Comparison of ENCODE assay signal across 28 cellular contexts in the genomic region with DNA sequence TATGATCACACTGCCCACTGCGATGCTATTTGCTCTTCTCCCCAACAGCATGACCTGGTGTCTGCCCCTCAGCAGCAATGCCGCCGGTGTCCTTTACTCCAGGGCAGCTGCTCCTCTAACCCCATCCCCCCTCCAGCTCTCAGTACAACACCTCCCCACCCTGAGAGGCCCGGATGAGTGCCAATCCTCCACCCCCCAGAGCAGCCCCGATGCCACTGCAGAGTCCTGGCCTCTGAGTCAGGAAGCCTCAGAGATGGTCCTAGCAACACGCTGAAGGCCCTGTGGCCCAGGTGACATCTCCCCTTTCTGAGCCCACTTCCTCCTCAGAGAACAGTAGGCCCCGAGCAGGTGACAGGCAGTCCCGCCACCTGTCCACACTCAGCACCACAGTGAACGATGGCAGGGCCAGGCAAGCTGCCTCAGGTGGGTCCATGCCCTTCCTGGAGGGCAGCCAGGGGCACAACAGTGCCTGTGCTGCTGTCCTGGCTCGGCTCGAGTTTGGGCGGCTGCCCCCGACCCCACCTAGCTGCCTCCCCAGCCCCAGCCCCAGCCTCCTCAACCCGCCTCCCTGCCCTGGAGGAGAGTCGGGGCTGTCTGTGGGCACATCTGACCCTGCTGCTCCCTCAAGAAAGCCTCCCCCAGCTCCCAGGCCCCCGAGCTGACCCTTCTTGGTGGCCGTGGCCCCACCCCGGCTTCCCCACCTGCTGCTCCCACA. TPM values are rescaled to one million over a fixed set of nuclear protein-coding genes. Genes with fewer than 3 reads are reported as not detected.
A peak's percentile ranks its signal among the peaks of the same experiment; 100 is the strongest.
DNase-seq lines count a peak whose midpoint lies in the region; ATAC-seq, FAIRE-seq and TF ChIP-seq lines count a peak whose summit lies in the region.
"Had no signal": no experiment of that assay in that cellular context is flagged by ENCODE, and none has a peak within 500 bp of the region (broad histone marks: within the 10 kb centered on the region; RNA-seq: fewer than 3 reads in every experiment).

No MANE protein-coding gene starts in this region.

- no peaks in the 10 kb centered on the region for H3K36me3 ChIP-seq in kidney (ENCODE audit: control insufficient read depth in 1 of 2, insufficient read depth in 2 of 2, low read length in 2 of 2)

- intact Hi-C loops in kidney (cut with DNase I): no loop called here

- ATAC-seq in T-cell (replicated peaks in 1 of 4): no peak
- ATAC-seq: activated CD8-positive, alpha-beta T cell treated with anti-CD3 and anti-CD28 coated beads, Interleukin-2, amount 10 ng/mL, durations not matched to agents 7 days and 5 days had no signal

- no peak for FAIRE-seq in kidney (lab: Jason Lieb, UNC)
- FAIRE-seq: bronchial epithelial cell, G401.6 had no signal

- CTCF ChIA-PET in RWPE1 (lab: Yijun Ruan, JAX): interaction anchor here (0.8 kb wide), 1 partner anchor 33 kb away, joined by 3 read pairs; no protein-coding TSS in a partner anchor
- CTCF ChIA-PET in T-cell (lab: Charles Lee): no interaction called here

- no peaks in the 10 kb centered on the region for H3K9me3 ChIP-seq in kidney (ENCODE audit: control insufficient read depth in 1 of 2, low read length in 2 of 2)
- H3K9me3 ChIP-seq: Peyer's patch, stomach had no signal

- no peak overlapping the region for H3K4me3 ChIP-seq in kidney (ENCODE audit: low read length in 2 of 2)
- H3K4me3 ChIP-seq: BLaER1 treated with 17β-estradiol and CSF1 and Interleukin-3, amounts not matched to agents 10 nM and 100 nM; MG63; Peyer's patch; spleen; stomach; tibial nerve had no signal

- H3K36me3 Mint-ChIP-seq in T-cell: peaks cover 6% of the 10 kb centered on the region

- no peak overlapping the region for H3K4me3 Mint-ChIP-seq in T-cell
- H3K4me3 Mint-ChIP-seq: activated CD8-positive, alpha-beta T cell treated with anti-CD3 and anti-CD28 coated beads, Interleukin-2, amount 10 ng/mL, durations not matched to agents 7 days and 5 days had no signal

- H3K9me3 Mint-ChIP-seq in T-cell: peaks cover 4 to 5% (median 5%) of the 10 kb centered on the region in 3 donors

- no peaks in the 10 kb centered on the region for H3K27me3 Mint-ChIP-seq in T-cell

- peak; percentile 59 for DNase-seq in NK-92 treated with Interleukin-12 subunit alpha and Interleukin-12 subunit beta, amount 100 ng/mL, for 24 hours (lab: John Stamatoyannopoulos, UW)
- DNase-seq in NK-92 (lab: John Stamatoyannopoulos, UW; ENCODE audit: unreplicated experiment): no peak
- no peak for DNase-seq in RWPE1 (ENCODE audit: low spot score)
- DNase-seq in kidney: peak; percentile 77
- DNase-seq in NCI-H1694 (lab: John Stamatoyannopoulos, UW): no peak
- DNase-seq in T-cell: no peak
- DNase-seq in UCSD-AML1 (lab: John Stamatoyannopoulos, UW; ENCODE audit: unreplicated experiment): no peak
- no peak for DNase-seq in OCI-M1 (lab: John Stamatoyannopoulos, UW)
- DNase-seq: activated CD4-positive, CD25-positive, alpha-beta regulatory T cell treated with anti-CD3 and anti-CD28 coated beads, Interleukin-2, amount 50 U/mL, for 72 hours; activated CD8-positive, alpha-beta T cell treated with anti-CD3 and anti-CD28 coated beads, Interleukin-2, amount 10 ng/mL, durations not matched to agents 7 days and 5 days; activated gamma-delta T cell treated with Interleukin-2 at 50 U/mL for 16 hours; cortex of kidney; kidney glomerular epithelial cell; mammary epithelial cell; MG63; NCI-H1436 treated with DMSO at 0.1 percent for 48 hours; NCI-H2171 treated with DMSO at 0.1 percent for 48 hours; NCI-H82; nucleus accumbens; Peyer's patch; spleen; stimulated activated CD4-positive, alpha-beta T cell treated with anti-CD3 and anti-CD28 coated beads, Interleukin-4, amount 100 ng/mL, for 24 hours; stomach had no signal

- H3K9ac ChIP-seq in kidney (ENCODE audit: low read length in 2 of 2): no peak overlapping the region

- H3K27ac Mint-ChIP-seq in T-cell: no peak overlapping the region
- H3K27ac Mint-ChIP-seq: activated CD8-positive, alpha-beta T cell treated with anti-CD3 and anti-CD28 coated beads, Interleukin-2, amount 10 ng/mL, durations not matched to agents 7 days and 5 days had no signal

- peaks cover 4 to 6% of the 10 kb centered on the region in 2 donors for H3K4me1 ChIP-seq in kidney (ENCODE audit: control insufficient read depth in 1 of 2, insufficient read depth in 1 of 2, low read depth in 1 of 2, low read length in 2 of 2)

- H3K27ac ChIP-seq in RWPE1: peak overlapping the region; percentile 82
- no peak overlapping the region for H3K27ac ChIP-seq in kidney (ENCODE audit: low read depth in 2 of 2, low read length in 2 of 2)
- H3K27ac ChIP-seq: Peyer's patch, stomach, tibial nerve had no signal

- TF ChIP-seq CTCF in RWPE1 (conservative IDR thresholded peaks at IDR 0.05; ENCODE audit: low read depth): no peak
- TF ChIP-seq CTCF in kidney (IDR thresholded peaks at IDR 0.05; ENCODE audit: borderline replicate concordance, extremely low read depth, insufficient read depth): no peak

- POLR2A ChIA-PET in RWPE1 (lab: Yijun Ruan, JAX; ENCODE audit: low non-redundant PET): no interaction called here
- POLR2A ChIA-PET in T-cell (lab: Charles Lee): no interaction called here

- H3K4me1 Mint-ChIP-seq in T-cell: peaks cover 14 to 24% (median 21%) of the 10 kb centered on the region in 3 donors

RNA-seq across cellular contexts. Expression of gene NDUFS8, which starts 3.9 kb away (rescaled TPM):
- total RNA-seq in kidney (144 TPM), T-cell (100 to 1,000 TPM in 2 of 5 donors, 10 to 100 TPM in 3; 76.9 to 102 (median 91.1) TPM)
- polyA plus RNA-seq in kidney (ENCODE audit: insufficient read depth, low read depth, low replicate concordance): 472 TPM

RNA-seq across cellular contexts. Expression of gene TCIRG1, which starts 12.3 kb away (rescaled TPM):
- 97.1 TPM for total RNA-seq in kidney
- polyA plus RNA-seq in kidney (ENCODE audit: insufficient read depth, low read depth, low replicate concordance): 36.3 TPM
- total RNA-seq in T-cell: 100 to 1,000 TPM; 184 to 292 (median 246) TPM

RNA-seq across cellular contexts. Expression of gene ALDH3B1, which starts 16.4 kb away (rescaled TPM):
- total RNA-seq in kidney: 42.7 TPM
- polyA plus RNA-seq in kidney (ENCODE audit: insufficient read depth, low read depth, low replicate concordance): 20.9 TPM
- total RNA-seq in T-cell: under 1 TPM; 0.20 to 0.53 (median 0.25) TPM
- total RNA-seq: A673; activated CD8-positive, alpha-beta T cell treated with anti-CD3 and anti-CD28 coated beads, Interleukin-2, amount 10 ng/mL, durations not matched to agents 7 days and 5 days had no signal

RNA-seq across cellular contexts. Expression of gene UNC93B1, which starts 22.7 kb away (rescaled TPM):
- total RNA-seq in kidney (67.9 TPM), T-cell (10 to 100 TPM; 16.7 to 38.6 (median 27.8) TPM)
- 21.3 TPM for polyA plus RNA-seq in kidney (ENCODE audit: insufficient read depth, low read depth, low replicate concordance)

Comparison
In these comparisons a context has a peak if more than half of its experiments do, and no peak if none do; other contexts are left out.
1. DNase-seq: peak in NK-92 treated with Interleukin-12 subunit alpha and Interleukin-12 subunit beta, amount 100 ng/mL, for 24 hours (single experiment) and kidney (single experiment); none in NK-92 (single experiment), RWPE1 (single experiment), NCI-H1694 (single experiment), T-cell (0 of 34), UCSD-AML1 (single experiment) and OCI-M1 (single experiment).
2. RNA of gene ALDH3B1, which starts 16.4 kb away (total RNA-seq): 42.7 TPM in kidney (single experiment); 0.20 to 0.53 TPM in T-cell; every median in the first group is over 10 times any median in the second.